ENCODE assay signal across 10 cellular contexts in genomic region chr1:117967900-117968299, GRCh38. TPM values are rescaled to one million over a fixed set of nuclear protein-coding genes. Genes with fewer than 3 reads are reported as not detected.
DNase-seq lines count a peak whose midpoint lies in the region; ATAC-seq, FAIRE-seq and TF ChIP-seq lines count a peak whose summit lies in the region.
"Had no signal": no experiment of that assay in that cellular context is flagged by ENCODE, and none has a peak within 500 bp of the region (broad histone marks: within the 10 kb centered on the region; RNA-seq: fewer than 3 reads in every experiment).

No MANE protein-coding gene starts in this region.

- POLR2A ChIA-PET in SK-N-SH (lab: Yijun Ruan, JAX), result no interaction called here

- no peak for FAIRE-seq in urothelium cell line (lab: Jason Lieb, UNC)

- H3K9ac ChIP-seq in SK-N-SH, result no peak overlapping the region

- CTCF ChIA-PET in SK-N-SH (lab: Yijun Ruan, JAX), result interaction anchor here (0.7 kb wide), 2 partner anchors 11 to 72 kb away, joined by 3 read pairs; no protein-coding TSS in a partner anchor

- TF ChIP-seq EP300 in SK-N-SH (IDR thresholded peaks at IDR 0.05; ENCODE audit: borderline replicate concordance in 1 of 2, low read depth in 1 of 2, low read length in 1 of 2), result no peak

- H3F3A ChIP-seq in SK-N-SH (replicated peaks; ENCODE audit: insufficient read depth), result peaks cover 5% of the 10 kb centered on the region

- TF ChIP-seq CTCF in SK-N-SH (IDR thresholded peaks at IDR 0.05) (no peak), hepatocyte (IDR thresholded peaks at IDR 0.05; ENCODE audit: poor library complexity) (no peak)

- no peaks in the 10 kb centered on the region for H4K20me1 ChIP-seq in SK-N-SH (ENCODE audit: insufficient read depth)
- no peaks in the 10 kb centered on the region for H4K20me1 ChIP-seq in hepatocyte (ENCODE audit: insufficient read depth, poor library complexity, severe bottlenecking)

- TF ChIP-seq RAD21 in SK-N-SH (IDR thresholded peaks at IDR 0.05; ENCODE audit: low read length), result no peak

- H3K4me1 ChIP-seq in SK-N-SH (ENCODE audit: control insufficient read depth in 1 of 2, insufficient read depth in 2 of 2, low read depth in 1 of 2, low read length in 1 of 2) (peaks cover 0 to 2% of the 10 kb centered on the region in 2 experiments; a peak in 2 of 4 replicates), hepatocyte (ENCODE audit: insufficient read depth) (no peaks in the 10 kb centered on the region)

- H2AFZ ChIP-seq in SK-N-SH (ENCODE audit: low read depth) (no peak overlapping the region), hepatocyte (no peak overlapping the region)

- H3K36me3 ChIP-seq in SK-N-SH (replicated peaks in 1 of 2; ENCODE audit: control insufficient read depth in 1 of 2, insufficient read depth in 2 of 2, low read length in 1 of 2), result peaks cover 5 to 24% of the 10 kb centered on the region in 2 experiments
- H3K36me3 ChIP-seq in hepatocyte (replicated peaks; ENCODE audit: insufficient read depth, low read depth), result no peaks in the 10 kb centered on the region

- H3K4me3 ChIP-seq in SK-N-SH (ENCODE audit: low read depth in 2 of 2, low read length in 1 of 2), result no peak overlapping the region
- no peak overlapping the region for H3K4me3 ChIP-seq in hepatocyte

- peak overlapping the region in 1 of 2 experiments; percentile 22; a peak in 2 of 4 replicates for H3K27ac ChIP-seq in SK-N-SH (ENCODE audit: low read depth in 2 of 2, low read length in 1 of 2)
- H3K27ac ChIP-seq in hepatocyte, result peak overlapping the region; percentile 33

- ATAC-seq in GM21529 (IDR thresholded peaks at IDR 0.05; ENCODE audit: unreplicated experiment), result no peak
- ATAC-seq in HG03139 (IDR thresholded peaks at IDR 0.05; ENCODE audit: unreplicated experiment), result no peak

- H3K27me3 ChIP-seq in SK-N-SH (ENCODE audit: insufficient read depth) (no peaks in the 10 kb centered on the region), hepatocyte (no peaks in the 10 kb centered on the region)

- DNase-seq in DMS153 treated with DMSO at 0.1 percent for 48 hours (lab: John Stamatoyannopoulos, UW; ENCODE audit: unreplicated experiment), result peak; percentile 16
- DNase-seq in NCI-H1105 treated with DMSO at 0.1 percent for 48 hours (lab: John Stamatoyannopoulos, UW), result peak; percentile 89
- DNase-seq in SK-N-SH, result peak; percentile 2
- DNase-seq in hepatocyte (ENCODE audit: low spot score), result peak; percentile 25
- no peak for DNase-seq in T1000 (lab: John Stamatoyannopoulos, UW)
- DNase-seq in urothelium cell line (ENCODE audit: low spot score), result no peak
- DNase-seq: activated CD4-positive, alpha-beta T cell treated with anti-CD3 and anti-CD28 coated beads for 48 hours; activated effector memory CD4-positive, alpha-beta T cell treated with anti-CD3 and anti-CD28 coated beads, Interleukin-2, amount 50 U/mL, for 16 hours had no signal

- H3K9me3 ChIP-seq in SK-N-SH (no peaks in the 10 kb centered on the region), hepatocyte (ENCODE audit: low read depth) (no peaks in the 10 kb centered on the region)

- H3K79me2 ChIP-seq in SK-N-SH (ENCODE audit: insufficient read depth), result no peaks in the 10 kb centered on the region
- no peaks in the 10 kb centered on the region for H3K79me2 ChIP-seq in hepatocyte

- no peaks in the 10 kb centered on the region for H3K9me2 ChIP-seq in SK-N-SH
- H3K9me2 ChIP-seq in hepatocyte (replicated peaks; ENCODE audit: insufficient read depth), result no peaks in the 10 kb centered on the region

- no peak overlapping the region for H3K4me2 ChIP-seq in SK-N-SH
- H3K4me2 ChIP-seq in hepatocyte, result peak overlapping the region; percentile 2

- 57% methylated on average over 2 of the region's 2 CpGs for WGBS in SK-N-SH (ENCODE audit: low lambda C conversion rate)
- 53% methylated on average over 2 of the region's 2 CpGs for WGBS in hepatocyte (ENCODE audit: low lambda C conversion rate, missing lambda C conversion rate)

TF ChIP-seq in SK-N-SH, 30 proteins besides CTCF, POLR2A, EP300 and RAD21:
- TF ChIP-seq, protein P1, sequence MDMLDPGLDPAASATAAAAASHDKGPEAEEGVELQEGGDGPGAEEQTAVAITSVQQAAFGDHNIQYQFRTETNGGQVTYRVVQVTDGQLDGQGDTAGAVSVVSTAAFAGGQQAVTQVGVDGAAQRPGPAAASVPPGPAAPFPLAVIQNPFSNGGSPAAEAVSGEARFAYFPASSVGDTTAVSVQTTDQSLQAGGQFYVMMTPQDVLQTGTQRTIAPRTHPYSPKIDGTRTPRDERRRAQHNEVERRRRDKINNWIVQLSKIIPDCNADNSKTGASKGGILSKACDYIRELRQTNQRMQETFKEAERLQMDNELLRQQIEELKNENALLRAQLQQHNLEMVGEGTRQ (IDR thresholded peaks at IDR 0.05; ENCODE audit: borderline replicate concordance, low read depth, low read length), result no peak
- TF ChIP-seq, protein P2, sequence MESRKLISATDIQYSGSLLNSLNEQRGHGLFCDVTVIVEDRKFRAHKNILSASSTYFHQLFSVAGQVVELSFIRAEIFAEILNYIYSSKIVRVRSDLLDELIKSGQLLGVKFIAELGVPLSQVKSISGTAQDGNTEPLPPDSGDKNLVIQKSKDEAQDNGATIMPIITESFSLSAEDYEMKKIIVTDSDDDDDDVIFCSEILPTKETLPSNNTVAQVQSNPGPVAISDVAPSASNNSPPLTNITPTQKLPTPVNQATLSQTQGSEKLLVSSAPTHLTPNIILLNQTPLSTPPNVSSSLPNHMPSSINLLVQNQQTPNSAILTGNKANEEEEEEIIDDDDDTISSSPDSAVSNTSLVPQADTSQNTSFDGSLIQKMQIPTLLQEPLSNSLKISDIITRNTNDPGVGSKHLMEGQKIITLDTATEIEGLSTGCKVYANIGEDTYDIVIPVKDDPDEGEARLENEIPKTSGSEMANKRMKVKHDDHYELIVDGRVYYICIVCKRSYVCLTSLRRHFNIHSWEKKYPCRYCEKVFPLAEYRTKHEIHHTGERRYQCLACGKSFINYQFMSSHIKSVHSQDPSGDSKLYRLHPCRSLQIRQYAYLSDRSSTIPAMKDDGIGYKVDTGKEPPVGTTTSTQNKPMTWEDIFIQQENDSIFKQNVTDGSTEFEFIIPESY (IDR thresholded peaks at IDR 0.05; ENCODE audit: borderline replicate concordance, low read depth), result no peak
- no peak for TF ChIP-seq CHD2 (IDR thresholded peaks at IDR 0.05; ENCODE audit: low read length, partially characterized antibody)

RNA-seq across cellular contexts. Expression of gene WDR3, which starts 38.4 kb away (rescaled TPM):
- polyA plus RNA-seq in SK-N-SH (2012; rRNA removed) (26.9 and 37.4 TPM in 2 replicates), hepatocyte (18.6 and 20.7 TPM in 2 replicates)
- polyA plus RNA-seq in SK-N-SH (2012; cell fraction: cytosol; rRNA removed), result 37.4 and 38.2 TPM in 2 replicates
- polyA plus RNA-seq in SK-N-SH (2012; cell fraction: nucleus; rRNA removed), result 15.8 and 33.4 TPM in 2 replicates
- total RNA-seq in hepatocyte, result 24.3 and 30.9 TPM in 2 replicates

RNA-seq across cellular contexts. Expression of gene GDAP2, which starts 38.5 kb away (rescaled TPM):
- polyA plus RNA-seq in SK-N-SH (2012; rRNA removed) (5.6 and 8.7 TPM in 2 replicates), hepatocyte (11.3 and 17.3 TPM in 2 replicates)
- polyA plus RNA-seq in SK-N-SH (2012; cell fraction: cytosol; rRNA removed), result 9.8 and 10.2 TPM in 2 replicates
- 2.1 and 6.5 TPM in 2 replicates for polyA plus RNA-seq in SK-N-SH (2012; cell fraction: nucleus; rRNA removed)
- 33.3 and 40.9 TPM in 2 replicates for total RNA-seq in hepatocyte

Comparison
In these comparisons a context has a peak if more than half of its experiments do, and no peak if none do; other contexts are left out.
1. DNase-seq: peak in DMS153 treated with DMSO at 0.1 percent for 48 hours (single experiment), NCI-H1105 treated with DMSO at 0.1 percent for 48 hours (single experiment), SK-N-SH (single experiment) and hepatocyte (single experiment); none in T1000 (single experiment) and urothelium cell line (single experiment).